In the genomic region with DNA sequence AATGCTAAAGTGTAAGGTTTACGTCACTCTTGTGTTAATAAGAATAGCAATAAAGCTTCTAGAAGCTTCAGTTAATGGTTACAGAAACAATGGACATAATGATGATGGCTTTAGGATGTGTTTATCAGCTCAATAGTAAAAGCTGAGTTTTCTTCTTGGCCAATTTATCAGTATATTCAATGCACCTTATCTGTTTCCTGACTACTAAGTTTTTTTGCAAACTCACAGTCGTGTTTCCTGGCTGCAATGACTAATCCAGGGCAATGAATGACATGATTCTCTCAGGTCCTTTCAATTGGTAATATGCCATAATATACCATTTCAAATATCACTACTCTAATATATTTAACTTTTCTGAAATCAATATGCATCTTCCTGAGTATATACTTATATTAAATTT, we compare ENCODE assay signal across 1 cellular context.
A peak's percentile ranks its signal among the peaks of the same experiment; 100 is the strongest.
TF ChIP-seq lines count a peak whose summit lies in the region.

No MANE protein-coding gene starts in this region.

TF ChIP-seq in K562, 482 proteins besides CTCF, POLR2A, EP300 and RAD21 (continues in another document):
- no peak for TF ChIP-seq ZNF592 (IDR thresholded peaks at IDR 0.05)
- no peak for TF ChIP-seq ZNF121 (CRISPR knock-in tag; conservative IDR thresholded peaks at IDR 0.05)
- TF ChIP-seq MAFK (IDR thresholded peaks at IDR 0.05; ENCODE audit: low read length), result peak; percentile 43; the same call in 1 of the 2 replicates
- TF ChIP-seq HOXB6 (CRISPR knock-in tag; IDR thresholded peaks at IDR 0.05; ENCODE audit: borderline replicate concordance), result no peak
- no peak for TF ChIP-seq ZNF518B (CRISPR knock-in tag; IDR thresholded peaks at IDR 0.05)
- no peak for TF ChIP-seq PTBP1 (IDR thresholded peaks at IDR 0.05; ENCODE audit: low read depth, low read length)
- TF ChIP-seq TBL1XR1 (IDR thresholded peaks at IDR 0.05; ENCODE audit: low read length in 2 of 2), result no peak
- no peak for TF ChIP-seq ZNF398 (CRISPR knock-in tag; IDR thresholded peaks at IDR 0.05)
- TF ChIP-seq ERF (CRISPR knock-in tag; IDR thresholded peaks at IDR 0.05), result no peak
- TF ChIP-seq, protein P1, sequence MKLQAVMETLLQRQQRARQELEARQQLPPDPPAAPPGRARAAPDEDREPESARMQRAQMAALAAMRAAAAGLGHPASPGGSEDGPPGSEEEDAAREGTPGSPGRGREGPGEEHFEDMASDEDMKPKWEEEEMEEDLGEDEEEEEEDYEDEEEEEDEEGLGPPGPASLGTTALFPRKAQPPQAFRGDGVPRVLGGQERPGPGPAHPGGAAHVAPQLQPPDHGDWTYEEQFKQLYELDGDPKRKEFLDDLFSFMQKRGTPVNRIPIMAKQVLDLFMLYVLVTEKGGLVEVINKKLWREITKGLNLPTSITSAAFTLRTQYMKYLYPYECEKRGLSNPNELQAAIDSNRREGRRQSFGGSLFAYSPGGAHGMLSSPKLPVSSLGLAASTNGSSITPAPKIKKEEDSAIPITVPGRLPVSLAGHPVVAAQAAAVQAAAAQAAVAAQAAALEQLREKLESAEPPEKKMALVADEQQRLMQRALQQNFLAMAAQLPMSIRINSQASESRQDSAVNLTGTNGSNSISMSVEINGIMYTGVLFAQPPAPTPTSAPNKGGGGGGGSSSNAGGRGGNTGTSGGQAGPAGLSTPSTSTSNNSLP (IDR thresholded peaks at IDR 0.05; ENCODE audit: borderline replicate concordance, low read depth, low read length), result peak; percentile 49; the same call in 1 of the 2 replicates
- no peak for TF ChIP-seq CEBPG (CRISPR knock-in tag; IDR thresholded peaks at IDR 0.05)
- no peak for TF ChIP-seq CEBPG (tag; conservative IDR thresholded peaks at IDR 0.05 in 1 of 2, IDR thresholded peaks at IDR 0.05 in 1 of 2)
- TF ChIP-seq NCOR1 (IDR thresholded peaks at IDR 0.05), result peak; percentile 65
- TF ChIP-seq ZNF224 (CRISPR knock-in tag; IDR thresholded peaks at IDR 0.05), result no peak
- TF ChIP-seq CREBBP (IDR thresholded peaks at IDR 0.05; ENCODE audit: low read depth, low read length), result no peak
- no peak for TF ChIP-seq ZNF263 (CRISPR knock-in tag; IDR thresholded peaks at IDR 0.05; ENCODE audit: borderline replicate concordance)
- no peak for TF ChIP-seq ZBTB9 (CRISPR knock-in tag; IDR thresholded peaks at IDR 0.05)
- TF ChIP-seq, protein P2, sequence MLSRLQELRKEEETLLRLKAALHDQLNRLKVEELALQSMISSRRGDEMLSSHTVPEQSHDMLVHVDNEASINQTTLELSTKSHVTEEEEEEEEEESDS (CRISPR knock-in tag; IDR thresholded peaks at IDR 0.05), result no peak
- TF ChIP-seq, protein P3, sequence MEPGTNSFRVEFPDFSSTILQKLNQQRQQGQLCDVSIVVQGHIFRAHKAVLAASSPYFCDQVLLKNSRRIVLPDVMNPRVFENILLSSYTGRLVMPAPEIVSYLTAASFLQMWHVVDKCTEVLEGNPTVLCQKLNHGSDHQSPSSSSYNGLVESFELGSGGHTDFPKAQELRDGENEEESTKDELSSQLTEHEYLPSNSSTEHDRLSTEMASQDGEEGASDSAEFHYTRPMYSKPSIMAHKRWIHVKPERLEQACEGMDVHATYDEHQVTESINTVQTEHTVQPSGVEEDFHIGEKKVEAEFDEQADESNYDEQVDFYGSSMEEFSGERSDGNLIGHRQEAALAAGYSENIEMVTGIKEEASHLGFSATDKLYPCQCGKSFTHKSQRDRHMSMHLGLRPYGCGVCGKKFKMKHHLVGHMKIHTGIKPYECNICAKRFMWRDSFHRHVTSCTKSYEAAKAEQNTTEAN (CRISPR knock-in tag; IDR thresholded peaks at IDR 0.05), result no peak
- TF ChIP-seq, protein P4, sequence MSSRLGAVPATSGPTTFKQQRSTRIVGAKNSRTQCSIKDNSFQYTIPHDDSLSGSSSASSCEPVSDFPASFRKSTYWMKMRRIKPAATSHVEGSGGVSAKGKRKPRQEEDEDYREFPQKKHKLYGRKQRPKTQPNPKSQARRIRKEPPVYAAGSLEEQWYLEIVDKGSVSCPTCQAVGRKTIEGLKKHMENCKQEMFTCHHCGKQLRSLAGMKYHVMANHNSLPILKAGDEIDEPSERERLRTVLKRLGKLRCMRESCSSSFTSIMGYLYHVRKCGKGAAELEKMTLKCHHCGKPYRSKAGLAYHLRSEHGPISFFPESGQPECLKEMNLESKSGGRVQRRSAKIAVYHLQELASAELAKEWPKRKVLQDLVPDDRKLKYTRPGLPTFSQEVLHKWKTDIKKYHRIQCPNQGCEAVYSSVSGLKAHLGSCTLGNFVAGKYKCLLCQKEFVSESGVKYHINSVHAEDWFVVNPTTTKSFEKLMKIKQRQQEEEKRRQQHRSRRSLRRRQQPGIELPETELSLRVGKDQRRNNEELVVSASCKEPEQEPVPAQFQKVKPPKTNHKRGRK (tag; IDR thresholded peaks at IDR 0.05), result no peak
- TF ChIP-seq CREB3L1 (IDR thresholded peaks at IDR 0.05; ENCODE audit: borderline replicate concordance, low read depth), result no peak
- TF ChIP-seq STAG1 (CRISPR knock-in tag; IDR thresholded peaks at IDR 0.05; ENCODE audit: borderline replicate concordance), result no peak
- TF ChIP-seq MECOM (CRISPR knock-in tag; IDR thresholded peaks at IDR 0.05), result no peak
- peak; percentile 56 to 69; a peak in 2 of 4 replicates for TF ChIP-seq TRIM24 (IDR thresholded peaks at IDR 0.05)
- peak; percentile 86 for TF ChIP-seq CBFA2T3 (IDR thresholded peaks at IDR 0.05)
- TF ChIP-seq JUND (IDR thresholded peaks at IDR 0.05; ENCODE audit: borderline replicate concordance, low read depth, low read length), result peak; percentile 83
- peak; percentile 78; the same call in 2 of the 3 replicates for TF ChIP-seq JUND (tag; IDR thresholded peaks at IDR 0.05; ENCODE audit: borderline replicate concordance, low read depth, low read length)
- peak; percentile 71 for TF ChIP-seq CBFA2T2 (conservative IDR thresholded peaks at IDR 0.05)
- TF ChIP-seq MIER1 (IDR thresholded peaks at IDR 0.05; ENCODE audit: low read depth), result no peak
- no peak for TF ChIP-seq SMAD1 (IDR thresholded peaks at IDR 0.05; ENCODE audit: low read depth, low read length, partially characterized antibody)
- TF ChIP-seq CCNT2 (IDR thresholded peaks at IDR 0.05; ENCODE audit: borderline replicate concordance, extremely low read depth, insufficient read length, low read depth, low read length), result no peak
- no peak for TF ChIP-seq CBFB (CRISPR knock-in tag; IDR thresholded peaks at IDR 0.05)
- no peak for TF ChIP-seq NR2C2 (CRISPR knock-in tag; IDR thresholded peaks at IDR 0.05)
- no peak for TF ChIP-seq NR2C2 (tag; IDR thresholded peaks at IDR 0.05)
- TF ChIP-seq POLR3A (IDR thresholded peaks at IDR 0.05; ENCODE audit: borderline replicate concordance, extremely low read depth, insufficient read depth, insufficient read length), result no peak
- no peak for TF ChIP-seq E4F1 (CRISPR knock-in tag; IDR thresholded peaks at IDR 0.05; ENCODE audit: borderline replicate concordance)
- no peak for TF ChIP-seq HCFC1 (IDR thresholded peaks at IDR 0.05; ENCODE audit: low read depth, low read length)
- TF ChIP-seq ZNF140 (CRISPR knock-in tag; IDR thresholded peaks at IDR 0.05), result no peak
- TF ChIP-seq DIDO1 (tag; IDR thresholded peaks at IDR 0.05; ENCODE audit: low read depth), result no peak
- TF ChIP-seq CSDE1 (IDR thresholded peaks at IDR 0.05), result no peak
- no peak for TF ChIP-seq ZNF77 (CRISPR knock-in tag; IDR thresholded peaks at IDR 0.05)
- no peak for TF ChIP-seq ZNF239 (CRISPR knock-in tag; IDR thresholded peaks at IDR 0.05)
- peak; percentile 80 for TF ChIP-seq ZNF316 (IDR thresholded peaks at IDR 0.05)
